7 cellular contexts compared by ENCODE assay signal in genomic region chr3:172711457-172711800, GRCh38. TPM values are rescaled to one million over a fixed set of nuclear protein-coding genes. Genes with fewer than 3 reads are reported as not detected.
DNase-seq lines count a peak whose midpoint lies in the region; ATAC-seq, FAIRE-seq and TF ChIP-seq lines count a peak whose summit lies in the region.

No MANE protein-coding gene starts in this region.

- H3K9me1 ChIP-seq in IMR-90 (ENCODE audit: insufficient read depth, low read length) (0 out of 2 replicates have a peak, but pooled peaks cover 3% of the 10 kb centered on the region), keratinocyte (ENCODE audit: control insufficient read depth, extremely low read depth, insufficient read depth, low read length) (no peaks in the 10 kb centered on the region)

- peaks cover 11 to 38% of the 10 kb centered on the region in 2 experiments; a peak in 3 of 4 replicates for H3K79me1 ChIP-seq in IMR-90 (ENCODE audit: low read depth in 1 of 2, low read length in 2 of 2)

- peak overlapping the region; percentile 75 for H3K27ac ChIP-seq in IMR-90 (ENCODE audit: insufficient read depth, low read length)
- peak overlapping the region; percentile 85 for H3K27ac ChIP-seq in keratinocyte (ENCODE audit: control insufficient read depth, insufficient read depth, low read length)
- H3K27ac ChIP-seq in thoracic aorta = peak overlapping the region; percentile 89 to 91

- H3K36me3 Mint-ChIP-seq in activated naive CD4-positive, alpha-beta T cell treated with anti-CD3 and anti-CD28 coated beads, Interleukin-2, amount 50 U/mL, for 72 hours = no peaks in the 10 kb centered on the region

- peaks cover 17% of the 10 kb centered on the region for H3K79me2 ChIP-seq in keratinocyte (ENCODE audit: control insufficient read depth, insufficient read depth, low read length)

- H2BK20ac ChIP-seq in IMR-90 (ENCODE audit: low read depth, low read length) = peak overlapping the region; percentile 95

- H2AFZ ChIP-seq in IMR-90 (replicated peaks; ENCODE audit: low read length, poor library complexity) = peak overlapping the region; percentile 77
- H2AFZ ChIP-seq in keratinocyte (ENCODE audit: control insufficient read depth, low read length) = peak overlapping the region; percentile 0

- POLR2A ChIA-PET in IMR-90 (lab: Charles Lee; ENCODE audit: unreplicated experiment) = no interaction called here

- peak overlapping the region; percentile 85; the same call in 1 of the 3 replicates for H2BK15ac ChIP-seq in IMR-90 (ENCODE audit: low read depth, low read length)

- peak overlapping the region; percentile 81 to 84 for H3K27ac Mint-ChIP-seq in activated naive CD4-positive, alpha-beta T cell treated with anti-CD3 and anti-CD28 coated beads, Interleukin-2, amount 50 U/mL, for 72 hours

- H3K9ac ChIP-seq in IMR-90 (ENCODE audit: low read depth, low read length) (peak overlapping the region; percentile 58), keratinocyte (ENCODE audit: control insufficient read depth, extremely low read depth, insufficient read depth, low read length) (peak overlapping the region; percentile 84)

- peak overlapping the region; percentile 84 for H3K4me2 ChIP-seq in IMR-90 (ENCODE audit: low read depth, low read length)
- H3K4me2 ChIP-seq in keratinocyte (ENCODE audit: control insufficient read depth, extremely low read depth, insufficient read depth, low read depth, low read length) = peak overlapping the region; percentile 98

- peak overlapping the region; percentile 86 for H2AK9ac ChIP-seq in IMR-90 (replicated peaks; ENCODE audit: low read depth, low read length, poor library complexity)

- H3K36me3 ChIP-seq in IMR-90 (ENCODE audit: control insufficient read depth, insufficient read depth, low read length) (no peaks in the 10 kb centered on the region), keratinocyte (ENCODE audit: control insufficient read depth in 2 of 2, extremely low read depth in 1 of 2, insufficient read depth in 2 of 2, low read length in 2 of 2) (no peaks in the 10 kb centered on the region), thoracic aorta (no peaks in the 10 kb centered on the region)

- H3K4me3 ChIP-seq in IMR-90 (ENCODE audit: insufficient read depth, low read depth, low read length) (peak overlapping the region; percentile 77), keratinocyte (ENCODE audit: control insufficient read depth in 2 of 3, extremely low read depth in 1 of 3, insufficient read depth in 2 of 3, low read depth in 1 of 3, low read length in 3 of 3) (peak overlapping the region; percentile 66 to 88 (median 84)), thoracic aorta (peak overlapping the region; percentile 91)

- TF ChIP-seq POLR2A in IMR-90 (IDR thresholded peaks at IDR 0.05; ENCODE audit: low read depth, low read length) = no peak

- peak overlapping the region; percentile 83 for H3K56ac ChIP-seq in IMR-90 (ENCODE audit: extremely low read depth, insufficient read depth, low read length)

- no CpG with 5 or more reads among the region's 2 CpGs for WGBS in IMR-90 (ENCODE audit: extremely low coverage in 2 of 2, insufficient read length in 1 of 2), 2 experiments

- CTCF ChIA-PET in IMR-90 (lab: Yijun Ruan, JAX) = interaction anchor here (0.6 to 2.7 kb wide), 11 partner anchors 11 to 355 kb away, joined by 3 to 18 read pairs (median 4); partner anchors contain the start of gene ECT2

- peak overlapping the region; percentile 95 for H2BK120ac ChIP-seq in IMR-90 (ENCODE audit: low read depth, low read length)

- no peak for FAIRE-seq in keratinocyte (lab: Jason Lieb, UNC)

- peak overlapping the region; percentile 81 for H3K23ac ChIP-seq in IMR-90 (ENCODE audit: low read depth, low read length)

- H3K18ac ChIP-seq in IMR-90 (ENCODE audit: low read depth, low read length) = peak overlapping the region; percentile 58

- intact Hi-C loops in IMR-90 (cut with micrococcal nuclease) = loop anchor here (1.0 kb wide), 2 partner anchors 38 to 39 kb away; partner anchors contain the start of gene ECT2

- dilution Hi-C loops in IMR-90 (cut with HindIII; ENCODE audit: low sequenced_read_pairs, unreplicated experiment) = no loop called here
- dilution Hi-C loops in keratinocyte (cut with MboI; ENCODE audit: extremely low pct_ligation_motif_present, low sequenced_read_pairs) = no loop called here

- TF ChIP-seq CTCF in IMR-90 (conservative IDR thresholded peaks at IDR 0.05; ENCODE audit: low read depth, low read length) (no peak), keratinocyte (optimal IDR thresholded peaks at IDR 0.05 in 1 of 3, IDR thresholded peaks at IDR 0.05 in 1 of 3, conservative IDR thresholded peaks at IDR 0.05 in 1 of 3; ENCODE audit: extremely low read depth in 1 of 3, insufficient read depth in 2 of 3, low read length in 3 of 3) (no peak), thoracic aorta (IDR thresholded peaks at IDR 0.05) (no peak)

- H3K27me3 ChIP-seq in IMR-90 (ENCODE audit: control insufficient read depth, insufficient read depth, low read length) (no peaks in the 10 kb centered on the region), keratinocyte (ENCODE audit: control insufficient read depth, extremely low read depth, insufficient read depth, low read length) (no peaks in the 10 kb centered on the region), thoracic aorta (replicated peaks; ENCODE audit: insufficient read depth) (no peaks in the 10 kb centered on the region)

- H3K4me1 ChIP-seq in IMR-90 (ENCODE audit: control insufficient read depth, insufficient read depth, low read length) (peaks cover 8% of the 10 kb centered on the region), keratinocyte (ENCODE audit: control insufficient read depth, extremely low read depth, insufficient read depth, low read length) (peaks cover 24% of the 10 kb centered on the region), thoracic aorta (ENCODE audit: control insufficient read depth in 1 of 2, low read depth in 2 of 2) (peaks cover 18 to 30% of the 10 kb centered on the region in 2 donors)

- peak overlapping the region; percentile 22 to 78; a peak in 3 of 4 replicates for H4K8ac ChIP-seq in IMR-90 (ENCODE audit: low read depth in 2 of 2, low read length in 2 of 2)

- peak overlapping the region; percentile 38 for H4K5ac ChIP-seq in IMR-90 (ENCODE audit: low read depth, low read length)

- ATAC-seq in GM19351 (IDR thresholded peaks at IDR 0.05; ENCODE audit: unreplicated experiment) (peak; percentile 18), IMR-90 (ENCODE audit: low read depth) (peak; percentile 4), thoracic aorta (ENCODE audit: insufficient number of reproducible peaks, low FRiP score, low read depth) (no peak)
- ATAC-seq in activated naive CD4-positive, alpha-beta T cell treated with anti-CD3 and anti-CD28 coated beads, Interleukin-2, amount 50 U/mL, for 72 hours = no peak

- no peak for DNase-seq in IMR-90
- no peak for DNase-seq in activated naive CD4-positive, alpha-beta T cell treated with anti-CD3 and anti-CD28 coated beads, Interleukin-2, amount 50 U/mL, for 72 hours (ENCODE audit: low spot score in 2 of 2)
- DNase-seq in keratinocyte (ENCODE audit: low read depth, low spot score) = no peak
- DNase-seq in thoracic aorta (ENCODE audit: low spot score) = no peak
- no peak for DNase-seq in AG20443 (ENCODE audit: low spot score)
- no peak for DNase-seq in DMS79 treated with DMSO at 0.1 percent for 48 hours (lab: John Stamatoyannopoulos, UW)

- H2BK5ac ChIP-seq in IMR-90 (ENCODE audit: low read depth, low read length, poor library complexity, severe bottlenecking) = peak overlapping the region; percentile 98

- H3K9me3 Mint-ChIP-seq in activated naive CD4-positive, alpha-beta T cell treated with anti-CD3 and anti-CD28 coated beads, Interleukin-2, amount 50 U/mL, for 72 hours = no peaks in the 10 kb centered on the region

- in situ Hi-C loops in IMR-90 (cut with MboI; ENCODE audit: low sequenced_read_pairs) = no loop called here

- peak overlapping the region; percentile 89 for H3K4ac ChIP-seq in IMR-90 (ENCODE audit: low read depth, low read length)

- H2AK5ac ChIP-seq in IMR-90 (ENCODE audit: low read depth, low read length) = peak overlapping the region; percentile 72

- peak overlapping the region; percentile 75 for H3K14ac ChIP-seq in IMR-90 (replicated peaks; ENCODE audit: low read depth, low read length)

- peak overlapping the region; percentile 83 for H4K91ac ChIP-seq in IMR-90 (ENCODE audit: insufficient read depth, low read depth, low read length)

- H3K9me3 ChIP-seq in IMR-90 (ENCODE audit: control insufficient read depth, insufficient read depth, low read length) (no peaks in the 10 kb centered on the region), keratinocyte (ENCODE audit: control insufficient read depth, low read depth, low read length) (no peaks in the 10 kb centered on the region), thoracic aorta (no peaks in the 10 kb centered on the region)

- H4K20me1 ChIP-seq in IMR-90 (ENCODE audit: insufficient read depth, low read length) (no peaks in the 10 kb centered on the region; the same call in 1 of the 2 replicates), keratinocyte (ENCODE audit: control insufficient read depth, extremely low read depth, insufficient read depth, low read length) (no peaks in the 10 kb centered on the region)

- TF ChIP-seq RAD21 in IMR-90 (IDR thresholded peaks at IDR 0.05; ENCODE audit: low read length) = no peak

- BruUV-seq in IMR-90 (replicated peaks; lab: Mats Ljungman, UMichigan) = no TSS peak

RNA-seq across cellular contexts. Expression of gene NCEH1, which starts 0.6 kb away (rescaled TPM):
- 23.3 and 28.9 TPM in 2 replicates for total RNA-seq in IMR-90 (2012; rRNA removed)
- 22.3 and 23.5 TPM in 2 replicates for polyA plus RNA-seq in IMR-90 (2012; rRNA removed)
- polyA plus RNA-seq in IMR-90 (2012; cell fraction: cytosol; rRNA removed) = 8.0 and 12.7 TPM in 2 replicates
- polyA plus RNA-seq in IMR-90 (2012; cell fraction: nucleus; rRNA removed; ENCODE audit: low replicate concordance) = 5.1 and 13.7 TPM in 2 replicates
- 1 to 10 TPM; 4.4 to 5.2 TPM for total RNA-seq in activated naive CD4-positive, alpha-beta T cell treated with anti-CD3 and anti-CD28 coated beads, Interleukin-2, amount 50 U/mL, for 72 hours
- polyA plus RNA-seq in keratinocyte = 8.0 to 17.4 TPM (median 13.2 TPM) in 3 replicates
- 0.16 TPM for polyA plus RNA-seq in keratinocyte (2011; ENCODE audit: low read depth)
- 3.1 and 6.2 TPM in 2 replicates for polyA plus RNA-seq in keratinocyte (2011; cell fraction: cytosol; rRNA removed)
- 15.8 and 18.2 TPM in 2 replicates for polyA plus RNA-seq in keratinocyte (2011; cell fraction: nucleus; rRNA removed)
- polyA plus RNA-seq in keratinocyte (2012; ENCODE audit: low replicate concordance) = 1.5 and 11.0 TPM in 2 replicates
- polyA minus RNA-seq in keratinocyte = 9.9 to 18.5 TPM (median 16.8 TPM) in 3 replicates
- polyA minus RNA-seq in keratinocyte (2011; cell fraction: cytosol; rRNA and poly(A)+ RNA removed) = 8.1 TPM
- 19.6 and 27.6 TPM in 2 replicates for polyA minus RNA-seq in keratinocyte (2011; cell fraction: nucleus; rRNA and poly(A)+ RNA removed)
- total RNA-seq in thoracic aorta = 10 to 100 TPM in 1 of 2 donors, 1 to 10 TPM in 1; 7.1 to 22.7 TPM

RNA-seq across cellular contexts. Expression of gene ECT2, which starts 39.1 kb away (rescaled TPM):
- 37.8 and 55.8 TPM in 2 replicates for total RNA-seq in IMR-90 (2012; rRNA removed)
- 14.3 and 18.1 TPM in 2 replicates for polyA plus RNA-seq in IMR-90 (2012; rRNA removed)
- 2.4 and 4.4 TPM in 2 replicates for polyA plus RNA-seq in IMR-90 (2012; cell fraction: cytosol; rRNA removed)
- 1.6 and 10.8 TPM in 2 replicates for polyA plus RNA-seq in IMR-90 (2012; cell fraction: nucleus; rRNA removed; ENCODE audit: low replicate concordance)
- total RNA-seq in activated naive CD4-positive, alpha-beta T cell treated with anti-CD3 and anti-CD28 coated beads, Interleukin-2, amount 50 U/mL, for 72 hours = 10 to 100 TPM; 42.9 to 72.3 TPM
- polyA plus RNA-seq in keratinocyte = 16.3 to 34.2 TPM (median 18.6 TPM) in 3 replicates
- 10.7 TPM for polyA plus RNA-seq in keratinocyte (2011; ENCODE audit: low read depth)
- 10.0 and 20.2 TPM in 2 replicates for polyA plus RNA-seq in keratinocyte (2011; cell fraction: cytosol; rRNA removed)
- polyA plus RNA-seq in keratinocyte (2011; cell fraction: nucleus; rRNA removed) = 18.4 and 23.6 TPM in 2 replicates
- 7.4 and 19.9 TPM in 2 replicates for polyA plus RNA-seq in keratinocyte (2012; ENCODE audit: low replicate concordance)
- 3.1 to 31.4 TPM (median 11.9 TPM) in 3 replicates for polyA minus RNA-seq in keratinocyte
- 19.2 TPM for polyA minus RNA-seq in keratinocyte (2011; cell fraction: cytosol; rRNA and poly(A)+ RNA removed)
- polyA minus RNA-seq in keratinocyte (2011; cell fraction: nucleus; rRNA and poly(A)+ RNA removed) = 18.9 and 41.0 TPM in 2 replicates
- 10 to 100 TPM in 1 of 2 donors, 1 to 10 TPM in 1; 4.5 to 14.0 TPM for total RNA-seq in thoracic aorta

Comparison
In these comparisons a context has a peak if more than half of its experiments do, and no peak if none do; other contexts are left out.
1. ATAC-seq: peak in GM19351 (single experiment) and IMR-90 (single experiment); none in activated naive CD4-positive, alpha-beta T cell treated with anti-CD3 and anti-CD28 coated beads, Interleukin-2, amount 50 U/mL, for 72 hours (0 of 2) and thoracic aorta (single experiment).
2. Peak in every context shown above with its lines, with median percentiles within 50 percentile points of each other: H3K27ac ChIP-seq and H3K4me3 ChIP-seq.